In the genomic region with DNA sequence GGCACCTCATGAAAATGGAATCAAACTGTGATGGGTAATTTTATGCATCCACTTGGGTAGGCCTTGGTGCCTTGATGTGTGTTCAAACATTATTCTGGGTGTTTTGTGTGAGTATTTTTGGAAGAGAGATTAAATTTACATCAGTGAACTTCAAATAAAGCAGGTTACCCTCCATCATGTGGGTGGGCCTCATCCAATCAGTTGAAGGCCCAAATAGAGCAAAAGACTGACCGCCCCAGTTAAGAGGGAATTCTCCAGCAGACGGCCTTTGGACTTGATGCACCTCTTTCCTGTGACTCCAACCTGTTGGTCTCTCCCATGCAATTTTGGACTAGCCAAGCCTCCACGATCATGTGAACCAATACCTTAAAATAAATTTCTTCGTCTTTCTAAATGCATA, we compare ENCODE assay signal across 30 cellular contexts.
"Had no signal": no experiment of that assay in that cellular context is flagged by ENCODE, and none has a peak within 500 bp of the region (broad histone marks: within the 10 kb centered on the region; RNA-seq: fewer than 3 reads in every experiment).

No MANE protein-coding gene starts in this region.

- H3K36me3 ChIP-seq: colonic mucosa, esophagus muscularis mucosa, esophagus squamous epithelium, gastrocnemius medialis, gastroesophageal sphincter, heart left ventricle, heart right ventricle had no signal

- H3K27ac ChIP-seq: colonic mucosa, coronary artery, dorsolateral prefrontal cortex, epithelial cell of prostate, esophagus muscularis mucosa, esophagus squamous epithelium, foreskin keratinocyte, gastrocnemius medialis, gastroesophageal sphincter, heart left ventricle, heart right ventricle, hepatocyte had no signal

- H3K4me3 Mint-ChIP-seq: dendritic cell treated with granulocyte-macrophage colony-stimulating factor and Interleukin-4, amounts not matched to agents 40 ng/mL and 50 ng/mL, for 4 days; effector memory CD8-positive, alpha-beta T cell; endodermal cell had no signal

- ATAC-seq: effector memory CD8-positive, alpha-beta T cell; esophagus mucosa; foreskin keratinocyte; gastrocnemius medialis; gastroesophageal sphincter; heart left ventricle; heart right ventricle had no signal

- DNase-seq: colonic mucosa; cortex of kidney; dermis blood vessel endothelial cell; dorsolateral prefrontal cortex; effector CD4-positive, alpha-beta T cell; effector CD8-positive, alpha-beta T cell; effector memory CD4-positive, alpha-beta T cell; effector memory CD8-positive, alpha-beta T cell; endodermal cell; erythroblast; esophagus squamous epithelium; foreskin fibroblast; foreskin keratinocyte; foreskin melanocyte; gastrocnemius medialis; glutamatergic neuron; head of caudate nucleus; heart left ventricle; heart right ventricle had no signal

- H3K4me1 Mint-ChIP-seq: endodermal cell had no signal

- H3K4me2 ChIP-seq: hepatocyte had no signal

- H3K27ac Mint-ChIP-seq: dendritic cell treated with granulocyte-macrophage colony-stimulating factor and Interleukin-4, amounts not matched to agents 40 ng/mL and 50 ng/mL, for 4 days; effector memory CD8-positive, alpha-beta T cell; endodermal cell had no signal

- FAIRE-seq: colon, endometrium, endothelial cell of umbilical vein, frontal cortex had no signal

- H3K27me3 Mint-ChIP-seq: dendritic cell treated with granulocyte-macrophage colony-stimulating factor and Interleukin-4, amounts not matched to agents 40 ng/mL and 50 ng/mL, for 4 days; effector memory CD8-positive, alpha-beta T cell had no signal

- H3K9me3 ChIP-seq: colonic mucosa, esophagus muscularis mucosa, esophagus squamous epithelium, gastrocnemius medialis, gastroesophageal sphincter, heart left ventricle, heart right ventricle had no signal

- H3K79me2 ChIP-seq: hepatocyte had no signal

- H3K27me3 ChIP-seq: colonic mucosa, esophagus muscularis mucosa, esophagus squamous epithelium, foreskin keratinocyte, gastrocnemius medialis, gastroesophageal sphincter, hepatocyte had no signal

- H2AFZ ChIP-seq: hepatocyte had no signal

- H3K4me3 ChIP-seq: colonic mucosa, coronary artery, dorsolateral prefrontal cortex, esophagus muscularis mucosa, esophagus squamous epithelium, gastrocnemius medialis, gastroesophageal sphincter, heart left ventricle, heart right ventricle, hepatocyte had no signal

- H3K4me1 ChIP-seq: colonic mucosa, esophagus muscularis mucosa, esophagus squamous epithelium, foreskin keratinocyte, gastrocnemius medialis, gastroesophageal sphincter, heart left ventricle, heart right ventricle had no signal
